In the genomic region with DNA sequence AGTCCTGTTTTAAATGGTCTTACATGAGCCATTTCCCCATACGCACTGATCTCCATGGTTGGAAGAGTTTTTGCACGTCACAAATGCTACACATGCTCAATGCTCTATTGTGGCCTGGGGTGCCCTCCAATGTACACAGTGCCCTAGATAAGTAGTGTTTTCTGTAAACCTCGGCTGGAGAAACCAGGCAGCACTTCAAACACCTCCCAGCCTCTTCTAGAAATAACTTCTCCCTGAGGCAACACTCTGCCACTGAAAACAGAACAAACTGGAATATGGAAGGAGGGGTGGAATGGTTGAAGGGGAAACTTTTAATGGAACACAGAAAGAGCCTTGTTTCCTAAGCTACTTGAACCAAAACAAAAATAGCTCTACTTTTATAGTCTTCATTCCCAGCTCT, we compare ENCODE assay signal across 18 cellular contexts.
DNase-seq lines count a peak whose midpoint lies in the region; ATAC-seq and TF ChIP-seq lines count a peak whose summit lies in the region.
"Had no signal": no experiment of that assay in that cellular context is flagged by ENCODE, and none has a peak within 500 bp of the region (broad histone marks: within the 10 kb centered on the region; RNA-seq: fewer than 3 reads in every experiment).

No MANE protein-coding gene starts in this region.

- no peak overlapping the region for H3K14ac ChIP-seq in mesenchymal stem cell (ENCODE audit: low read length in 2 of 2)

- in situ Hi-C loops in HAP-1 (cut with MboI; ENCODE audit: low sequenced_read_pairs), result no loop called here

- H4K8ac ChIP-seq in mesenchymal stem cell (ENCODE audit: low read length), result no peak overlapping the region

- H3K27ac ChIP-seq in rectal smooth muscle tissue (ENCODE audit: low read depth, low read length) (peak overlapping the region; percentile 23), mesenchymal stem cell (ENCODE audit: low read length, poor library complexity, severe bottlenecking) (no peak overlapping the region)

- H3K23ac ChIP-seq in mesenchymal stem cell (ENCODE audit: low read length in 2 of 2), result no peak overlapping the region

- no peak overlapping the region for H2BK120ac ChIP-seq in mesenchymal stem cell (ENCODE audit: low read depth, low read length)

- H2BK12ac ChIP-seq in mesenchymal stem cell (ENCODE audit: low read length in 2 of 2), result no peak overlapping the region

- peaks cover 33% of the 10 kb centered on the region for H3K4me1 Mint-ChIP-seq in HFFc6 (ENCODE audit: low read depth)
- H3K4me1 Mint-ChIP-seq: naive thymus-derived CD8-positive, alpha-beta T cell had no signal

- H2BK15ac ChIP-seq in mesenchymal stem cell (ENCODE audit: low read depth, poor library complexity, severe bottlenecking), result no peak overlapping the region

- peaks cover 4% of the 10 kb centered on the region for H3K4me1 ChIP-seq in rectal smooth muscle tissue (ENCODE audit: control insufficient read depth, insufficient read depth, low read length)
- no peaks in the 10 kb centered on the region for H3K4me1 ChIP-seq in mesenchymal stem cell (ENCODE audit: control insufficient read depth, insufficient read depth, low read depth, low read length)
- no peaks in the 10 kb centered on the region for H3K4me1 ChIP-seq in HAP-1

- TF ChIP-seq CTCF in HFFc6 (IDR thresholded peaks at IDR 0.05), result no peak

- no peak overlapping the region for H3K4ac ChIP-seq in mesenchymal stem cell (ENCODE audit: low read depth in 1 of 2, low read length in 2 of 2)

- no peak overlapping the region for H3K4me3 Mint-ChIP-seq in HFFc6
- H3K4me3 Mint-ChIP-seq: naive thymus-derived CD8-positive, alpha-beta T cell; T-helper 2 cell treated with Interferon-gamma antibody and Interleukin-4, amounts not matched to agents 5 μg/mL and 100 μg/mL, for 36 hours had no signal

- no peak overlapping the region for H2AFZ ChIP-seq in mesenchymal stem cell (ENCODE audit: low read depth, low read length)

- H3K4me2 ChIP-seq in mesenchymal stem cell (ENCODE audit: low read length, poor library complexity, severe bottlenecking), result no peak overlapping the region

- peaks cover 57% of the 10 kb centered on the region for H3K36me3 Mint-ChIP-seq in HFFc6 (ENCODE audit: low read depth)
- H3K36me3 Mint-ChIP-seq: naive thymus-derived CD8-positive, alpha-beta T cell had no signal

- no peak overlapping the region for H4K91ac ChIP-seq in mesenchymal stem cell (ENCODE audit: low read length)

- no peak overlapping the region for H2AK5ac ChIP-seq in mesenchymal stem cell (ENCODE audit: low read length, severe bottlenecking)

- H3K9ac ChIP-seq in rectal smooth muscle tissue (ENCODE audit: low read length) (no peak overlapping the region), mesenchymal stem cell (ENCODE audit: low read length) (no peak overlapping the region)

- H3K27me3 ChIP-seq in rectal smooth muscle tissue (ENCODE audit: control insufficient read depth, insufficient read depth, low read length) (no peaks in the 10 kb centered on the region), mesenchymal stem cell (ENCODE audit: control insufficient read depth in 1 of 2, insufficient read depth in 1 of 2, low read length in 2 of 2) (no peaks in the 10 kb centered on the region), HAP-1 (ENCODE audit: low read depth) (no peaks in the 10 kb centered on the region)

- 88% methylated on average over 2 of the region's 3 CpGs for WGBS in mesenchymal stem cell

- H3K18ac ChIP-seq in mesenchymal stem cell (ENCODE audit: low read depth in 1 of 2, low read length in 2 of 2), result peak overlapping the region in 1 of 2 experiments; percentile 44

- peaks cover 23% of the 10 kb centered on the region for H3K79me1 ChIP-seq in mesenchymal stem cell (replicated peaks; ENCODE audit: low read length, poor library complexity, severe bottlenecking)

- H3K4me3 ChIP-seq in rectal smooth muscle tissue (ENCODE audit: low read length) (no peak overlapping the region), mesenchymal stem cell (ENCODE audit: insufficient read depth in 1 of 2, low read depth in 1 of 2, low read length in 2 of 2) (no peak overlapping the region), HAP-1 (no peak overlapping the region)

- H2BK5ac ChIP-seq in mesenchymal stem cell (ENCODE audit: low read depth, low read length, poor library complexity, severe bottlenecking), result no peak overlapping the region

- H3K27me3 Mint-ChIP-seq in HFFc6 (ENCODE audit: insufficient read depth), result peaks cover 5% of the 10 kb centered on the region

- no peaks in the 10 kb centered on the region for H3K9me3 Mint-ChIP-seq in HFFc6
- H3K9me3 Mint-ChIP-seq: naive thymus-derived CD8-positive, alpha-beta T cell; T-helper 2 cell treated with Interferon-gamma antibody and Interleukin-4, amounts not matched to agents 5 μg/mL and 100 μg/mL, for 36 hours had no signal

- DNase-seq in HFFc6 (no peak), cerebellar cortex (ENCODE audit: low spot score) (peak; percentile 6), left kidney (ENCODE audit: low read depth, low spot score) (peak; percentile 71), NCI-H524 treated with DMSO at 0.1 percent for 48 hours (lab: John Stamatoyannopoulos, UW) (no peak), mesenchymal stem cell (no peak), HAP-1 (ENCODE audit: low spot score in 2 of 2) (no peak)
- DNase-seq: activated CD4-positive, alpha-beta T cell treated with anti-CD3 and anti-CD28 coated beads for 1 hour; activated CD8-positive, alpha-beta memory T cell treated with anti-CD3 and anti-CD28 coated beads, Interleukin-2, amount 50 U/mL, for 4 hours; activated gamma-delta T cell treated with Interleukin-2 at 50 U/mL for 16 hours; GF-D8; H7; MM.1S; naive thymus-derived CD8-positive, alpha-beta T cell; NCI-H2171 treated with DMSO at 0.1 percent for 48 hours; stimulated activated CD4-positive, alpha-beta T cell treated with anti-CD3 and anti-CD28 coated beads, Interleukin-4, amount 100 ng/mL, for 1 hour had no signal

- H3K36me3 ChIP-seq in rectal smooth muscle tissue (ENCODE audit: control insufficient read depth, insufficient read depth, low read length) (no peaks in the 10 kb centered on the region), mesenchymal stem cell (ENCODE audit: control insufficient read depth in 1 of 2, insufficient read depth in 2 of 2, low read depth in 1 of 2, low read length in 2 of 2) (peaks cover 12 to 82% of the 10 kb centered on the region in 2 experiments), HAP-1 (replicated peaks) (peaks cover 15% of the 10 kb centered on the region)

- H3K9me3 ChIP-seq in mesenchymal stem cell (ENCODE audit: control insufficient read depth, low read length), result no peaks in the 10 kb centered on the region
- H3K9me3 ChIP-seq in HAP-1, result no peaks in the 10 kb centered on the region

- peak overlapping the region; percentile 51 for H3K27ac Mint-ChIP-seq in HFFc6
- H3K27ac Mint-ChIP-seq: naive thymus-derived CD8-positive, alpha-beta T cell; T-helper 2 cell treated with Interferon-gamma antibody and Interleukin-4, amounts not matched to agents 5 μg/mL and 100 μg/mL, for 36 hours had no signal

- no peak for ATAC-seq in GM18517 (IDR thresholded peaks at IDR 0.05; ENCODE audit: unreplicated experiment)
- ATAC-seq: naive thymus-derived CD8-positive, alpha-beta T cell had no signal

Comparison
In these comparisons a context has a peak if more than half of its experiments do, and no peak if none do; other contexts are left out.
1. DNase-seq: peak in cerebellar cortex (single experiment) and left kidney (single experiment); none in HFFc6 (single experiment), NCI-H524 treated with DMSO at 0.1 percent for 48 hours (single experiment), mesenchymal stem cell (single experiment) and HAP-1 (0 of 2).